7 cellular contexts compared by ENCODE assay signal in genomic region chr3:117195034-117195433, GRCh38.
"Had no signal": no experiment of that assay in that cellular context is flagged by ENCODE, and none has a peak within 500 bp of the region (broad histone marks: within the 10 kb centered on the region; RNA-seq: fewer than 3 reads in every experiment).

No MANE protein-coding gene starts in this region.

- H3K36me3 ChIP-seq: HAP-1 had no signal

- H3K27ac ChIP-seq: HL-60 had no signal

- ATAC-seq: GM23338, HCT116 had no signal

- DNase-seq: H7, HFFc6, KG1 had no signal

- H3K9me3 ChIP-seq: HAP-1 had no signal

- H3K4me3 ChIP-seq: GM23338, HAP-1 had no signal

- H2AFZ ChIP-seq: GM23338 had no signal

- H3K4me2 ChIP-seq: GM23338 had no signal
